ENCODE assay signal across 8 cellular contexts in genomic region chrX:133414399-133415275, GRCh38. TPM values are rescaled to one million over a fixed set of nuclear protein-coding genes. Genes with fewer than 3 reads are reported as not detected.
A peak's percentile ranks its signal among the peaks of the same experiment; 100 is the strongest.
DNase-seq lines count a peak whose midpoint lies in the region; ATAC-seq and TF ChIP-seq lines count a peak whose summit lies in the region.

No MANE protein-coding gene starts in this region.

- H4K20me1 ChIP-seq in Karpas-422 (ENCODE audit: insufficient read depth, low read depth, low read length): no peaks in the 10 kb centered on the region

- no peak overlapping the region for H3K9ac ChIP-seq in Karpas-422 (ENCODE audit: low read length)

- peak; percentile 0 for DNase-seq in NCI-H526 treated with DMSO at 0.1 percent for 48 hours (lab: John Stamatoyannopoulos, UW)
- DNase-seq in epithelial cell of proximal tubule (ENCODE audit: low read depth): no peak
- DNase-seq in naive thymus-derived CD8-positive, alpha-beta T cell: peak in 2 of 10 donors; percentile 4 to 16
- DNase-seq in Karpas-422: no peak
- DNase-seq in NK-92 (lab: John Stamatoyannopoulos, UW; ENCODE audit: unreplicated experiment): no peak
- DNase-seq in effector memory CD8-positive, alpha-beta T cell: no peak

- H3K36me3 Mint-ChIP-seq in naive thymus-derived CD8-positive, alpha-beta T cell: peaks cover 0 to 8% (median 0%) of the 10 kb centered on the region in 3 donors
- H3K36me3 Mint-ChIP-seq in effector memory CD8-positive, alpha-beta T cell (ENCODE audit: insufficient read depth): no peaks in the 10 kb centered on the region

- peak overlapping the region in 9 of 10 donors; percentile 31 to 72 (median 57) for H3K4me3 Mint-ChIP-seq in naive thymus-derived CD8-positive, alpha-beta T cell
- H3K4me3 Mint-ChIP-seq in effector memory CD8-positive, alpha-beta T cell: peak overlapping the region in 1 of 2 donors; percentile 19

- H3K4me1 Mint-ChIP-seq in naive thymus-derived CD8-positive, alpha-beta T cell: peaks cover 0 to 14% (median 9%) of the 10 kb centered on the region in 4 donors
- peaks cover 0 to 1% of the 10 kb centered on the region in 2 donors for H3K4me1 Mint-ChIP-seq in effector memory CD8-positive, alpha-beta T cell (ENCODE audit: low read depth in 2 of 2)

- no peaks in the 10 kb centered on the region for H3K9me3 ChIP-seq in Karpas-422 (ENCODE audit: low read length)

- H3K79me2 ChIP-seq in Karpas-422 (ENCODE audit: low read length): no peaks in the 10 kb centered on the region

- peak; percentile 34 for ATAC-seq in GM18498 (IDR thresholded peaks at IDR 0.05; ENCODE audit: unreplicated experiment)
- ATAC-seq in naive thymus-derived CD8-positive, alpha-beta T cell: no peak
- ATAC-seq in HG03457 (IDR thresholded peaks at IDR 0.05; ENCODE audit: unreplicated experiment): no peak
- ATAC-seq in effector memory CD8-positive, alpha-beta T cell (replicated peaks): no peak

- H3K27ac Mint-ChIP-seq in naive thymus-derived CD8-positive, alpha-beta T cell: no peak overlapping the region
- H3K27ac Mint-ChIP-seq in effector memory CD8-positive, alpha-beta T cell: no peak overlapping the region

- H3K4me3 ChIP-seq in epithelial cell of proximal tubule (ENCODE audit: low read depth, low read length): peak overlapping the region; percentile 80
- H3K4me3 ChIP-seq in Karpas-422 (ENCODE audit: low read length): no peak overlapping the region

- no peak for TF ChIP-seq CTCF in epithelial cell of proximal tubule (conservative IDR thresholded peaks at IDR 0.05; ENCODE audit: low read depth, low read length)

- no peaks in the 10 kb centered on the region for H3K27me3 ChIP-seq in Karpas-422 (ENCODE audit: low read length)

- peaks cover 0 to 3% (median 0%) of the 10 kb centered on the region in 9 donors for H3K9me3 Mint-ChIP-seq in naive thymus-derived CD8-positive, alpha-beta T cell
- H3K9me3 Mint-ChIP-seq in effector memory CD8-positive, alpha-beta T cell: peaks cover 0 to 2% of the 10 kb centered on the region in 2 donors

- H3K4me1 ChIP-seq in Karpas-422 (ENCODE audit: low read length): no peaks in the 10 kb centered on the region

- H3K4me2 ChIP-seq in Karpas-422 (ENCODE audit: low read depth, low read length, poor library complexity, severe bottlenecking): no peak overlapping the region

- H3K27ac ChIP-seq in Karpas-422 (ENCODE audit: low read length): no peak overlapping the region

- no peak overlapping the region for H2AFZ ChIP-seq in Karpas-422 (ENCODE audit: low read length)

- H3K9me2 ChIP-seq in Karpas-422 (replicated peaks; ENCODE audit: insufficient read depth, low read length): no peaks in the 10 kb centered on the region

- POLR2A ChIA-PET in naive thymus-derived CD8-positive, alpha-beta T cell (lab: Charles Lee): no interaction called here

- peaks cover 10 to 51% (median 41%) of the 10 kb centered on the region in 5 donors for H3K27me3 Mint-ChIP-seq in naive thymus-derived CD8-positive, alpha-beta T cell
- peaks cover 7 to 59% of the 10 kb centered on the region in 2 donors for H3K27me3 Mint-ChIP-seq in effector memory CD8-positive, alpha-beta T cell

- no peaks in the 10 kb centered on the region for H3K36me3 ChIP-seq in Karpas-422 (ENCODE audit: insufficient read depth, low read length)

RNA-seq across cellular contexts. Expression of gene GPC4, which starts 0.7 kb away (rescaled TPM):
- 8.0 and 14.2 TPM in 2 replicates for total RNA-seq in epithelial cell of proximal tubule
- total RNA-seq in naive thymus-derived CD8-positive, alpha-beta T cell: not detected
- not detected for polyA plus RNA-seq in naive thymus-derived CD8-positive, alpha-beta T cell
- total RNA-seq in Karpas-422 (2014; rRNA removed; shearing (Covaris generic); ENCODE audit: low replicate concordance): not detected in 2 replicates
